Comparison of ENCODE assay signal across 7 cellular contexts in the genomic region with DNA sequence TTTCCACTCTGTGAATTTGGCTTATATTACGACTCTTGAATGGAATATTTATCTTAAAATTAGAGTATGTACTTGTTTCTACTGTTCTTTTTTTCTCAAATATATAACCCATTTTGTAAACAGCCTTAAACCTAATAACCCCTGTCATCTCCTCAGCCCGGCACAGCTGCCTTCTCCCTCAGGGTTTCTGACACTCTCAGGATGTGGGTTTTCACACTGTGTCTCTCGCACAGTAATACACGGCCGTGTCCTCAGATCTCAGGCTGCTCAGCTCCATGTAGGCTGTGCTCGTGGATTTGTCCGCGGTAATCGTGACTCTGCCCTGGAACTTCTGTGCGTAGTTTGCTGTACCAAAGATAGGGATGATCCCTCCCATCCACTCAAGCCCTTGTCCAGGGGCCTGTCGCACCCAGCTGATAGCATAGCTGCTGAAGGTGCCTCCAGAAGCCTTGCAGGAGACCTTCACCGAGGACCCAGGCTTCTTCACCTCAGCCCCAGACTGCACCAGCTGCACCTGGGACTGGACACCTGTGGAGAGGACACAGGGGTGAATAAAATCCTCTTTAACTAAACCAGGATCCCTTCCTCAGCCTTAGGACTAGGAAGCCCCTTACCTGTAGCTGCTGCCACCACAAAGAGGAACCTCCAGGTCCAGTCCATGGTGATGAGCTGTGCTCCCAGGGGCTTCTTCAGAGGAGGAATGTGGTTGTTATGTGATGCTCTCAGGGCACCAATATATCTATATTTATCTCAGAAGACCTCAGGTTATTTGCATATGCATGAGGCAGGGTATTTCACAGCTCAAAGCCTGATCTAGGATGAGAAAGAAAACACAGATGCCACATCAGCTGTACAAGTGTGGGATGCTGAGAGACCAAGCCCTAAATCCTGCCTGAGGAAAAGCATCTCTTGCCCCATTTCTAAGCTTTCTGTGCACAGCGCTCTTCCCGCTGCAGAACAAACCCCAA.
DNase-seq lines count a peak whose midpoint lies in the region; ATAC-seq lines count a peak whose summit lies in the region.
"Not testable (repeated sequence)": the region's sequence is repeated elsewhere in the genome, so short reads cannot be mapped to it uniquely, and the experiment has no call there.

No MANE protein-coding gene starts in this region.

- CTCF ChIA-PET in activated CD4-positive, alpha-beta T cell treated with anti-CD3 and anti-CD28 coated beads for 36 hours (lab: Charles Lee), result not testable (repeated sequence)

- H3K9me3 Mint-ChIP-seq in activated CD4-positive, alpha-beta T cell treated with anti-CD3 and anti-CD28 coated beads for 36 hours (ENCODE audit: low read depth); naive B cell: not testable (repeated sequence)

- ATAC-seq in GM18858 (IDR thresholded peaks at IDR 0.05; ENCODE audit: unreplicated experiment) (peak; percentile 49), GM19463 (IDR thresholded peaks at IDR 0.05; ENCODE audit: unreplicated experiment) (peak; percentile 62), HG02759 (IDR thresholded peaks at IDR 0.05; ENCODE audit: unreplicated experiment) (peak; percentile 56), HG03565 (IDR thresholded peaks at IDR 0.05; ENCODE audit: unreplicated experiment) (peak; percentile 45), naive B cell (ENCODE audit: low read depth in 2 of 2) (peak; percentile 84 to 87)
- ATAC-seq in activated CD4-positive, alpha-beta T cell treated with anti-CD3 and anti-CD28 coated beads for 36 hours, result peak; percentile 56

- not testable (repeated sequence) for H3K27ac Mint-ChIP-seq in activated CD4-positive, alpha-beta T cell treated with anti-CD3 and anti-CD28 coated beads for 36 hours; naive B cell

- not testable (repeated sequence) for DNase-seq in activated CD4-positive, alpha-beta T cell treated with anti-CD3 and anti-CD28 coated beads for 36 hours; naive B cell
- DNase-seq in activated gamma-delta T cell treated with Interleukin-2 at 50 U/mL for 16 hours, result peak; percentile 46

- not testable (repeated sequence) for H3K4me3 Mint-ChIP-seq in activated CD4-positive, alpha-beta T cell treated with anti-CD3 and anti-CD28 coated beads for 36 hours
- H3K4me3 Mint-ChIP-seq in naive B cell, result peak overlapping the region in 1 of 8 donors; percentile 18

- H3K36me3 Mint-ChIP-seq in activated CD4-positive, alpha-beta T cell treated with anti-CD3 and anti-CD28 coated beads for 36 hours (ENCODE audit: low read depth); naive B cell: not testable (repeated sequence)

- H3K27me3 Mint-ChIP-seq in activated CD4-positive, alpha-beta T cell treated with anti-CD3 and anti-CD28 coated beads for 36 hours; naive B cell: not testable (repeated sequence)

- intact Hi-C loops in activated CD4-positive, alpha-beta T cell treated with anti-CD3 and anti-CD28 coated beads for 36 hours (cut with DNase I, micrococcal nuclease), result loop anchor here in 1 of 2 experiments (5.0 kb wide), 1 partner anchor 63 kb away; no protein-coding TSS in a partner anchor

- H3K4me1 Mint-ChIP-seq in activated CD4-positive, alpha-beta T cell treated with anti-CD3 and anti-CD28 coated beads for 36 hours, result peaks cover 28% of the 10 kb centered on the region
- H3K4me1 Mint-ChIP-seq in naive B cell, result peaks cover 0 to 33% (median 15%) of the 10 kb centered on the region in 3 donors

- POLR2A ChIA-PET in activated CD4-positive, alpha-beta T cell treated with anti-CD3 and anti-CD28 coated beads for 36 hours (lab: Charles Lee), result not testable (repeated sequence)
